In genomic region chr12:81257952-81258551, GRCh38 we compare ENCODE assay signal across 8 cellular contexts.
DNase-seq lines count a peak whose midpoint lies in the region; ATAC-seq, FAIRE-seq and TF ChIP-seq lines count a peak whose summit lies in the region.

No MANE protein-coding gene starts in this region.

- H3K4me1 Mint-ChIP-seq in activated T-helper 2 cell treated with anti-CD3 and anti-CD28 coated beads, Interferon-gamma antibody, Interleukin-2, Interleukin-4, amounts not matched to agents 10 μg/mL and 5 μg/mL and 100 μg/mL, durations not matched to agents 14 hours and 24 hours and 36 hours (ENCODE audit: low read depth) = no peaks in the 10 kb centered on the region

- no peaks in the 10 kb centered on the region for H3K9me3 Mint-ChIP-seq in activated T-helper 2 cell treated with anti-CD3 and anti-CD28 coated beads, Interferon-gamma antibody, Interleukin-2, Interleukin-4, amounts not matched to agents 10 μg/mL and 5 μg/mL and 100 μg/mL, durations not matched to agents 14 hours and 24 hours and 36 hours

- no peaks in the 10 kb centered on the region for H4K20me1 ChIP-seq in endothelial cell of umbilical vein (replicated peaks; ENCODE audit: control insufficient read depth, extremely low read depth, insufficient read depth, low read length)

- H3K9me1 ChIP-seq in endothelial cell of umbilical vein (replicated peaks; ENCODE audit: control insufficient read depth, extremely low read depth, insufficient read depth, low read length) = no peaks in the 10 kb centered on the region

- H3K4me3 Mint-ChIP-seq in activated T-helper 2 cell treated with anti-CD3 and anti-CD28 coated beads, Interferon-gamma antibody, Interleukin-2, Interleukin-4, amounts not matched to agents 10 μg/mL and 5 μg/mL and 100 μg/mL, durations not matched to agents 14 hours and 24 hours and 36 hours (ENCODE audit: low read depth) = no peak overlapping the region

- dilution Hi-C loops in endothelial cell of umbilical vein (cut with MboI; ENCODE audit: extremely low pct_ligation_motif_present, low sequenced_read_pairs) = no loop called here

- no peaks in the 10 kb centered on the region for H3K79me2 ChIP-seq in endothelial cell of umbilical vein (ENCODE audit: control insufficient read depth, insufficient read depth, low read length)

- H3K4me2 ChIP-seq in endothelial cell of umbilical vein (ENCODE audit: insufficient read depth, low read length) = no peak overlapping the region

- no TSS peak for BruUV-seq in endothelial cell of umbilical vein (replicated peaks; lab: Mats Ljungman, UMichigan)

- no peak overlapping the region for H3K27ac ChIP-seq in endothelial cell of umbilical vein (ENCODE audit: insufficient read depth, low read depth, low read length)

- no peaks in the 10 kb centered on the region for H3K36me3 ChIP-seq in NT2/D1 (ENCODE audit: insufficient read depth, insufficient read length, low read length)
- H3K36me3 ChIP-seq in endothelial cell of umbilical vein (ENCODE audit: control insufficient read depth in 2 of 2, extremely low read depth in 1 of 2, insufficient read depth in 2 of 2, low read length in 2 of 2) = no peaks in the 10 kb centered on the region

- TF ChIP-seq CTCF in endothelial cell of umbilical vein (IDR thresholded peaks at IDR 0.05; ENCODE audit: extremely low read depth in 1 of 2, insufficient read depth in 1 of 2, low read depth in 1 of 2, low read length in 2 of 2) (peak; percentile 13 to 40), retinal pigment epithelial cell (conservative IDR thresholded peaks at IDR 0.05; ENCODE audit: low read depth, low read length) (peak; percentile 58)

- CTCF ChIA-PET in endothelial cell of umbilical vein (lab: Charles Lee) = interaction anchor here (0.5 to 5.2 kb wide), 93 partner anchors 9 to 1857 kb away, joined by 3 to 123 read pairs (median 4); partner anchors contain the start of gene LIN7A

- FAIRE-seq in endothelial cell of umbilical vein (lab: Jason Lieb, UNC) = no peak

- intact Hi-C loops in endothelial cell of umbilical vein (cut with micrococcal nuclease) = loop anchor here (1.0 to 5.0 kb wide), 8 partner anchors 131 to 1849 kb away; partner anchors contain the start of gene LIN7A
- intact Hi-C loops in activated T-helper 2 cell treated with anti-CD3 and anti-CD28 coated beads, Interferon-gamma antibody, Interleukin-2, Interleukin-4, amounts not matched to agents 10 μg/mL and 5 μg/mL and 100 μg/mL, durations not matched to agents 14 hours and 24 hours and 36 hours (cut with micrococcal nuclease) = loop anchor here (2.0 kb wide), 1 partner anchor 15 kb away; no protein-coding TSS in a partner anchor

- H3K9me3 ChIP-seq in NT2/D1 (ENCODE audit: insufficient read depth, low read length) = no peaks in the 10 kb centered on the region
- no peaks in the 10 kb centered on the region for H3K9me3 ChIP-seq in endothelial cell of umbilical vein (replicated peaks; ENCODE audit: control insufficient read depth, insufficient read depth, low read length)

- H3K9ac ChIP-seq in NT2/D1 (ENCODE audit: insufficient read length, low read depth) (no peak overlapping the region), endothelial cell of umbilical vein (replicated peaks; ENCODE audit: extremely low read depth, insufficient read depth, low read length) (no peak overlapping the region)

- POLR2A ChIA-PET in endothelial cell of umbilical vein (lab: Charles Lee) = no interaction called here

- no peaks in the 10 kb centered on the region for H3K36me3 Mint-ChIP-seq in activated T-helper 2 cell treated with anti-CD3 and anti-CD28 coated beads, Interferon-gamma antibody, Interleukin-2, Interleukin-4, amounts not matched to agents 10 μg/mL and 5 μg/mL and 100 μg/mL, durations not matched to agents 14 hours and 24 hours and 36 hours (ENCODE audit: low read depth)

- no peak for TF ChIP-seq POLR2A in endothelial cell of umbilical vein (IDR thresholded peaks at IDR 0.05; ENCODE audit: low read depth, low read length)

- DNase-seq in COR-L47 (lab: John Stamatoyannopoulos, UW) (peak; percentile 69), NT2/D1 (ENCODE audit: low read depth, low spot score) (peak; percentile 49), endothelial cell of umbilical vein (ENCODE audit: low read depth, low spot score) (peak; percentile 66), retinal pigment epithelial cell (ENCODE audit: low read depth) (no peak)
- peak; percentile 11 for DNase-seq in Jurkat, Clone E6-1 (ENCODE audit: low read depth, low spot score)
- no peak for DNase-seq in activated T-helper 2 cell treated with anti-CD3 and anti-CD28 coated beads, Interferon-gamma antibody, Interleukin-2, Interleukin-4, amounts not matched to agents 10 μg/mL and 5 μg/mL and 100 μg/mL, durations not matched to agents 14 hours and 24 hours and 36 hours (ENCODE audit: low spot score)

- ATAC-seq in HG03025 (IDR thresholded peaks at IDR 0.05; ENCODE audit: low FRiP score, unreplicated experiment) (no peak), GM18861 (IDR thresholded peaks at IDR 0.05; ENCODE audit: unreplicated experiment) (no peak)

- H3K27ac Mint-ChIP-seq in activated T-helper 2 cell treated with anti-CD3 and anti-CD28 coated beads, Interferon-gamma antibody, Interleukin-2, Interleukin-4, amounts not matched to agents 10 μg/mL and 5 μg/mL and 100 μg/mL, durations not matched to agents 14 hours and 24 hours and 36 hours = no peak overlapping the region

- H3K4me1 ChIP-seq in NT2/D1 (ENCODE audit: insufficient read depth, insufficient read length) (no peaks in the 10 kb centered on the region), endothelial cell of umbilical vein (ENCODE audit: control insufficient read depth, extremely low read depth, insufficient read depth, low read length) (peaks cover 2% of the 10 kb centered on the region)

- H3K4me3 ChIP-seq in Jurkat, Clone E6-1 (ENCODE audit: low read length) = no peak overlapping the region
- no peak overlapping the region for H3K4me3 ChIP-seq in NT2/D1 (ENCODE audit: insufficient read length, low read depth)
- no peak overlapping the region for H3K4me3 ChIP-seq in endothelial cell of umbilical vein (replicated peaks in 1 of 3; ENCODE audit: insufficient read depth in 1 of 3, low read depth in 1 of 3, low read length in 3 of 3)
- H3K4me3 ChIP-seq in retinal pigment epithelial cell (ENCODE audit: low read length) = no peak overlapping the region

- no peak overlapping the region for H2AFZ ChIP-seq in endothelial cell of umbilical vein (ENCODE audit: low read depth, low read length)

- H3K27me3 Mint-ChIP-seq in activated T-helper 2 cell treated with anti-CD3 and anti-CD28 coated beads, Interferon-gamma antibody, Interleukin-2, Interleukin-4, amounts not matched to agents 10 μg/mL and 5 μg/mL and 100 μg/mL, durations not matched to agents 14 hours and 24 hours and 36 hours (ENCODE audit: low read depth) = no peaks in the 10 kb centered on the region

- H3K27me3 ChIP-seq in NT2/D1 (ENCODE audit: insufficient read depth, insufficient read length) = no peaks in the 10 kb centered on the region
- peaks cover 0 to 3% of the 10 kb centered on the region in 2 experiments for H3K27me3 ChIP-seq in endothelial cell of umbilical vein (ENCODE audit: control insufficient read depth in 2 of 2, insufficient read depth in 2 of 2, low read length in 2 of 2)

TF ChIP-seq in endothelial cell of umbilical vein, 7 proteins besides CTCF, POLR2A, EP300 and RAD21:
- TF ChIP-seq MYC (IDR thresholded peaks at IDR 0.05; ENCODE audit: low read depth, low read length) (no peak), GATA2 (IDR thresholded peaks at IDR 0.05; ENCODE audit: insufficient read depth, insufficient read length, low read depth, low read length) (no peak), FOS (IDR thresholded peaks at IDR 0.05; ENCODE audit: borderline replicate concordance, insufficient read depth, low read length) (no peak), POLR2AphosphoS5 (IDR thresholded peaks at IDR 0.05; ENCODE audit: insufficient read depth, low read depth, low read length) (no peak), EZH2 (IDR thresholded peaks at IDR 0.05; ENCODE audit: borderline replicate concordance, low read depth, low read length, severe bottlenecking) (no peak), JUN (IDR thresholded peaks at IDR 0.05; ENCODE audit: borderline replicate concordance, insufficient read depth, insufficient read length, low read depth) (no peak), MAX (IDR thresholded peaks at IDR 0.05; ENCODE audit: insufficient read depth, insufficient read length) (no peak)
TF ChIP-seq in endothelial cell of umbilical vein: peak in this region for 0.

Comparison
In these comparisons a context has a peak if more than half of its experiments do, and no peak if none do; other contexts are left out.
1. DNase-seq: peak in COR-L47 (single experiment), Jurkat, Clone E6-1 (single experiment), NT2/D1 (single experiment) and endothelial cell of umbilical vein (single experiment); none in retinal pigment epithelial cell (single experiment) and activated T-helper 2 cell treated with anti-CD3 and anti-CD28 coated beads, Interferon-gamma antibody, Interleukin-2, Interleukin-4, amounts not matched to agents 10 μg/mL and 5 μg/mL and 100 μg/mL, durations not matched to agents 14 hours and 24 hours and 36 hours (single experiment).